In genomic region chr22:48749555-48750227, GRCh38 we compare ENCODE assay signal across 14 cellular contexts.
A peak's percentile ranks its signal among the peaks of the same experiment; 100 is the strongest.
DNase-seq lines count a peak whose midpoint lies in the region; TF ChIP-seq lines count a peak whose summit lies in the region.
"Had no signal": no experiment of that assay in that cellular context is flagged by ENCODE, and none has a peak within 500 bp of the region (broad histone marks: within the 10 kb centered on the region; RNA-seq: fewer than 3 reads in every experiment).

No MANE protein-coding gene starts in this region.

- no peak for TF ChIP-seq CTCF in left ventricle myocardium inferior (IDR thresholded peaks at IDR 0.05; ENCODE audit: borderline replicate concordance)
- TF ChIP-seq CTCF in coronary artery (IDR thresholded peaks at IDR 0.05) = no peak
- no peak for TF ChIP-seq CTCF in vagina (IDR thresholded peaks at IDR 0.05)

- H3K9me3 ChIP-seq in left ventricle myocardium inferior (replicated peaks) (no peaks in the 10 kb centered on the region), vagina (no peaks in the 10 kb centered on the region), MG63 (no peaks in the 10 kb centered on the region)

- peak; percentile 66 for DNase-seq in cardiac septum (ENCODE audit: low spot score)
- no peak for DNase-seq in left ventricle myocardium inferior
- peak; percentile 49 for DNase-seq in coronary artery (ENCODE audit: low spot score)
- peak; percentile 76 for DNase-seq in mesenteric fat pad (ENCODE audit: low spot score)
- peak; percentile 52 to 87 for DNase-seq in vagina (ENCODE audit: extremely low spot score in 2 of 2)
- DNase-seq in nucleus accumbens (lab: John Stamatoyannopoulos, UW) = no peak
- no peak for DNase-seq in MG63
- DNase-seq: ACHN; CD4-positive, CD25-positive, alpha-beta regulatory T cell; DMS79; NCI-H345; NCI-H748 treated with DMSO at 0.1 percent for 48 hours; PC-3 had no signal

- H3K36me3 ChIP-seq in left ventricle myocardium inferior (no peaks in the 10 kb centered on the region), vagina (no peaks in the 10 kb centered on the region), MG63 (no peaks in the 10 kb centered on the region)

- intact Hi-C loops in cardiac septum (cut with DNase I) (no loop called here), left ventricle myocardium inferior (cut with micrococcal nuclease) (no loop called here), vagina (cut with DNase I) (no loop called here)

- H3K4me3 ChIP-seq in left ventricle myocardium inferior (no peak overlapping the region), coronary artery (no peak overlapping the region), vagina (no peak overlapping the region), MG63 (no peak overlapping the region)
- H3K4me3 ChIP-seq: K562 had no signal

- H3K4me1 ChIP-seq in left ventricle myocardium inferior = no peaks in the 10 kb centered on the region
- H3K4me1 ChIP-seq in vagina = no peaks in the 10 kb centered on the region

- no peak overlapping the region for H3K27ac ChIP-seq in left ventricle myocardium inferior (replicated peaks)
- H3K27ac ChIP-seq in coronary artery = no peak overlapping the region
- no peak overlapping the region for H3K27ac ChIP-seq in vagina

- H3K27me3 ChIP-seq in left ventricle myocardium inferior (ENCODE audit: low read depth) = peaks cover 11% of the 10 kb centered on the region
- H3K27me3 ChIP-seq in vagina = no peaks in the 10 kb centered on the region
- H3K27me3 ChIP-seq in MG63 = no peaks in the 10 kb centered on the region

- no peak for TF ChIP-seq POLR2A in vagina (IDR thresholded peaks at IDR 0.05)

Comparison
In these comparisons a context has a peak if more than half of its experiments do, and no peak if none do; other contexts are left out.
1. DNase-seq: peak in cardiac septum (single experiment), coronary artery (single experiment), mesenteric fat pad (single experiment) and vagina (2 of 2); none in left ventricle myocardium inferior (single experiment), nucleus accumbens (0 of 56) and MG63 (single experiment).